Comparison of ENCODE assay signal across 16 cellular contexts in the genomic region with DNA sequence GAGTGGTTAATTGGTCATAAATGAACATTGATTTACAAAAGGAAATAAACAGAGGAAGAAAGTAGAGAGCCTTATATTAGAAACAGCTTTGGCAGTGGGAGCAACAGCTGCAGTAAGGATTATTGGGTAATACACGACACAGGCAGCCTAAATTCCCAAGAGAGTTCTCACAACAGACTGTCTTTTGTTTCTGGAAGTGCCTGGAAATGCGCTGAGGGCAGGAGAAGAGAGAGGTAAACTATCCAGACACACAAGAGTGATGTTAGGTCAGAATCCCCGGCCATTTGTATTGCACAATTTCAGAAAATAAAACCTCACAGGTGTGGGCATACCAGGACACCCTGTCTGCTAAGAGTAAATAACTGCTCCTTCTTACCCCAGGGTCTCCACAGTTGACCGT.
"Had no signal": no experiment of that assay in that cellular context is flagged by ENCODE, and none has a peak within 500 bp of the region (broad histone marks: within the 10 kb centered on the region; RNA-seq: fewer than 3 reads in every experiment).

No MANE protein-coding gene starts in this region.

- H3K27ac ChIP-seq: adrenal gland, colonic mucosa, foreskin keratinocyte, heart left ventricle, tibial artery had no signal

- H3K36me3 ChIP-seq: adrenal gland, colonic mucosa, heart left ventricle, tibial artery had no signal

- H3K4me3 ChIP-seq: adrenal gland, colonic mucosa, heart left ventricle, tibial artery had no signal

- H3K4me1 ChIP-seq: adrenal gland, colonic mucosa, foreskin keratinocyte, heart left ventricle, tibial artery had no signal

- DNase-seq: activated CD4-positive, alpha-beta T cell treated with anti-CD3 and anti-CD28 coated beads for 48 hours; activated CD8-positive, alpha-beta T cell treated with anti-CD3 and anti-CD28 coated beads, Interleukin-2, amount 10 ng/mL, durations not matched to agents 7 days and 5 days; activated naive CD4-positive, alpha-beta T cell treated with anti-CD3 and anti-CD28 coated beads for 36 hours; adrenal gland; caudate nucleus; colonic mucosa; effector CD4-positive, alpha-beta T cell; foreskin keratinocyte; heart left ventricle; mammary epithelial cell; naive thymus-derived CD8-positive, alpha-beta T cell; nucleus accumbens; right cardiac atrium; tibial artery had no signal

- H3K27me3 ChIP-seq: adrenal gland, colonic mucosa, foreskin keratinocyte, heart left ventricle, tibial artery had no signal

- ATAC-seq: activated CD8-positive, alpha-beta T cell treated with anti-CD3 and anti-CD28 coated beads, Interleukin-2, amount 10 ng/mL, durations not matched to agents 7 days and 5 days; foreskin keratinocyte; heart left ventricle; left lobe of liver; naive thymus-derived CD8-positive, alpha-beta T cell; right cardiac atrium; stimulated activated memory B cell treated with anti-CD40 and anti-IgM and Interleukin-4, amounts not matched to agents 10 μg/mL and 1 μg/mL and 100 μg/mL, for 72 hours had no signal

- H3K9me3 ChIP-seq: adrenal gland, colonic mucosa, tibial artery had no signal
